Comparison of ENCODE assay signal across 9 cellular contexts in genomic region chr4:49058306-49058705, GRCh38.
"Had no signal": no experiment of that assay in that cellular context is flagged by ENCODE, and none has a peak within 500 bp of the region (broad histone marks: within the 10 kb centered on the region; RNA-seq: fewer than 3 reads in every experiment).

No MANE protein-coding gene starts in this region.

- DNase-seq: HFFc6, KG1 had no signal

- FAIRE-seq: H1, H54 had no signal

- H3K36me3 ChIP-seq: HAP-1 had no signal

- H3K4me3 ChIP-seq: GM23338, HAP-1 had no signal

- H3K9me3 ChIP-seq: HAP-1 had no signal

- H3K27ac ChIP-seq: HL-60 had no signal

- H3K4me2 ChIP-seq: GM23338 had no signal

- H3K4me1 Mint-ChIP-seq: GM23338, IgD-negative memory B cell had no signal

- ATAC-seq: GM23338, HCT116 had no signal

- H3K4me3 Mint-ChIP-seq: GM23338, HFFc6, IgD-negative memory B cell had no signal

- H2AFZ ChIP-seq: GM23338 had no signal

- H3K27ac Mint-ChIP-seq: GM23338, HFFc6, IgD-negative memory B cell had no signal

- H3K4me1 ChIP-seq: HAP-1 had no signal
